In genomic region chr10:124791378-124792348, GRCh38 we compare ENCODE assay signal across 8 cellular contexts. TPM values are rescaled to one million over a fixed set of nuclear protein-coding genes. Genes with fewer than 3 reads are reported as not detected.
DNase-seq lines count a peak whose midpoint lies in the region; ATAC-seq and TF ChIP-seq lines count a peak whose summit lies in the region.

Gene EEF1AKMT2 (minus strand): TSS chr10:124791887. CDS start chr10:124791833, 54 bp downstream.

- peak within 1 kb of the TSS; percentile 90 to 96 (median 94) for H3K27ac Mint-ChIP-seq in immature natural killer cell

- no peaks in the 10 kb centered on the region for H3K9me3 Mint-ChIP-seq in immature natural killer cell

- peak; percentile 91 for ATAC-seq in GM18867 (IDR thresholded peaks at IDR 0.05; ENCODE audit: unreplicated experiment)
- peak; percentile 85 for ATAC-seq in HG03097 (IDR thresholded peaks at IDR 0.05; ENCODE audit: low FRiP score, unreplicated experiment)

- peak; percentile 17 for TF ChIP-seq CTCF in AG04449 (IDR thresholded peaks at IDR 0.05; ENCODE audit: insufficient read depth, low read length, missing control alignments)
- TF ChIP-seq CTCF in WERI-Rb-1 (IDR thresholded peaks at IDR 0.05; ENCODE audit: low read depth, low read length), result peak; percentile 38
- peak; percentile 46 to 62 (median 57) for TF ChIP-seq CTCF in breast epithelium (IDR thresholded peaks at IDR 0.05)
- peak in 10 of 11 experiments; percentile 41 to 79 (median 68) for TF ChIP-seq CTCF in spleen (IDR thresholded peaks at IDR 0.05 in 8 of 11, conservative IDR thresholded peaks at IDR 0.05 in 3 of 11)

- CTCF ChIA-PET in AG04449 (lab: Yijun Ruan, JAX), result interaction anchor here (0.6 to 1.4 kb wide), 4 partner anchors 11 to 29 kb away, joined by 3 to 4 read pairs (median 4); no protein-coding TSS in a partner anchor

- H3K9me3 ChIP-seq in WERI-Rb-1 (ENCODE audit: severe bottlenecking), result no peaks in the 10 kb centered on the region
- no peaks in the 10 kb centered on the region for H3K9me3 ChIP-seq in breast epithelium
- no peaks in the 10 kb centered on the region for H3K9me3 ChIP-seq in spleen

- H3K27ac ChIP-seq in WERI-Rb-1 (peak within 1 kb of the TSS; percentile 98), breast epithelium (peak within 1 kb of the TSS; percentile 92 to 96), spleen (peak within 1 kb of the TSS; percentile 89 to 96 (median 92))

- DNase-seq in AG04449 (ENCODE audit: low read depth, low spot score) (no peak), NCI-H2171 (lab: John Stamatoyannopoulos, UW) (peak; percentile 56), WERI-Rb-1 (peak; percentile 94), breast epithelium (ENCODE audit: low spot score in 2 of 2) (peak; percentile 53 to 72), immature natural killer cell (peak; percentile 87 to 90 (median 89)), spleen (peak; percentile 96)

- POLR2A ChIA-PET in AG04449 (lab: Yijun Ruan, JAX), result interaction anchor here (0.6 to 1.3 kb wide), 4 partner anchors 10 to 44 kb away, joined by 3 to 8 read pairs (median 4); partner anchors contain the start of gene ABRAXAS2

- no peaks in the 10 kb centered on the region for H3K27me3 ChIP-seq in WERI-Rb-1 (ENCODE audit: insufficient read depth, low read depth, severe bottlenecking)
- no peaks in the 10 kb centered on the region for H3K27me3 ChIP-seq in breast epithelium
- H3K27me3 ChIP-seq in spleen (replicated peaks in 1 of 7), result no peaks in the 10 kb centered on the region

- H3K4me3 ChIP-seq in AG04449 (ENCODE audit: low read depth, low read length) (peak within 1 kb of the TSS; percentile 95), WERI-Rb-1 (ENCODE audit: low read depth, low read length) (peak within 1 kb of the TSS; percentile 65), breast epithelium (peak within 1 kb of the TSS; percentile 95 to 100 (median 99)), spleen (peak within 1 kb of the TSS; percentile 77 to 95 (median 79))

- H3K4me3 Mint-ChIP-seq in immature natural killer cell, result peak within 1 kb of the TSS; percentile 92 to 99 (median 97)

- H3K4me1 Mint-ChIP-seq in immature natural killer cell, result peaks cover 23 to 25% of the 10 kb centered on the region in 2 donors

- TF ChIP-seq POLR2A in breast epithelium (IDR thresholded peaks at IDR 0.05) (peak; percentile 58), spleen (IDR thresholded peaks at IDR 0.05) (peak in 2 of 3 donors; percentile 23 to 37)

- intact Hi-C loops in breast epithelium (cut with DNase I; ENCODE audit: low total_unique reads), result no loop called here
- intact Hi-C loops in spleen (cut with DNase I; ENCODE audit: low total_unique reads), result no loop called here

- peaks cover 0 to 8% (median 7%) of the 10 kb centered on the region in 3 donors for H3K36me3 Mint-ChIP-seq in immature natural killer cell

- WGBS in spleen, 5 donors, result 0 to 1% (median 1%) methylated on average over 41 to 90 of the region's 90 CpGs

- peaks cover 2 to 9% (median 3%) of the 10 kb centered on the region in 3 donors for H3K27me3 Mint-ChIP-seq in immature natural killer cell (ENCODE audit: low read depth in 3 of 3)

- peaks cover 0 to 3% of the 10 kb centered on the region in 2 donors for H3K4me1 ChIP-seq in breast epithelium
- peaks cover 3 to 28% (median 15%) of the 10 kb centered on the region in 6 donors for H3K4me1 ChIP-seq in spleen

- H3K36me3 ChIP-seq in WERI-Rb-1 (peaks cover 25% of the 10 kb centered on the region), breast epithelium (no peaks in the 10 kb centered on the region), spleen (peaks cover 0 to 32% (median 10%) of the 10 kb centered on the region in 6 donors)

RNA-seq across cellular contexts. Expression of gene EEF1AKMT2, which starts in this region (rescaled TPM):
- total RNA-seq in breast epithelium (10 to 100 TPM; 14.1 to 23.6 (median 23.2) TPM), spleen (10 to 100 TPM; 16.1 to 27.1 (median 18.0) TPM)
- polyA plus RNA-seq in immature natural killer cell (10 to 100 TPM; 15.9 to 24.0 (median 18.5) TPM), spleen (10 to 100 TPM; 15.3 to 18.2 (median 16.3) TPM)

Comparison
In these comparisons a context has a peak if more than half of its experiments do, and no peak if none do; other contexts are left out.
1. CTCF ChIP-seq: peak in every context shown above with its lines; median percentile 68 in spleen; 57 in breast epithelium; 38 in WERI-Rb-1; 17 in AG04449.